19 cellular contexts compared by ENCODE assay signal in the genomic region with DNA sequence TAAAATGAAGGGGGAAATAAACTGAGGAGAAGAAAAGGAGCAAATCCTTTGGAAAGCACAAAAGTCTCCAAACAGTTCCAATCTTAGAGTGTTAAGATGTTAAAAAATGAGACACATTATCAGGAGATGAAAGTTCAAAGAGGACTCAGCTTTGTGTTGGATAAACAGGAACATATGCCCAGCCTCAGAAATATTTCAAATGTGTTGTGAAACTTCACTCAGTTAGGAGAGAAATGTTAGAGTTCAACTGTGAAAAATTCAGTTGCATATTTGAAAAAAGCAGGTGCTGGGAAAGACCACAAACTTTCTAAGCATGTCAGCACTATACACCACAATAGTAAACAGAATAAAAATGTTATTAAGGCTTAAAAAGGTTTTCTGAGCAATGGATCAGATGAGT.
DNase-seq lines count a peak whose midpoint lies in the region; ATAC-seq and TF ChIP-seq lines count a peak whose summit lies in the region.
"Had no signal": no experiment of that assay in that cellular context is flagged by ENCODE, and none has a peak within 500 bp of the region (broad histone marks: within the 10 kb centered on the region; RNA-seq: fewer than 3 reads in every experiment).

No MANE protein-coding gene starts in this region.

- no peaks in the 10 kb centered on the region for H3K9me3 ChIP-seq in adipocyte (ENCODE audit: control insufficient read depth, low read length)
- H3K9me3 ChIP-seq: BLaER1, SJSA1 had no signal

- H3K36me3 ChIP-seq in adipocyte (ENCODE audit: control insufficient read depth, insufficient read depth, low read length, severe bottlenecking): no peaks in the 10 kb centered on the region
- H3K36me3 ChIP-seq: BLaER1, SJSA1 had no signal

- H3K9ac ChIP-seq in adipocyte (ENCODE audit: low read length): no peak overlapping the region
- H3K9ac ChIP-seq: BLaER1 had no signal

- intact Hi-C loops in sciatic nerve (cut with DNase I): no loop called here

- peaks cover 7% of the 10 kb centered on the region for H3K4me1 ChIP-seq in adipocyte (ENCODE audit: control insufficient read depth, insufficient read depth, low read length)
- H3K4me1 ChIP-seq: BLaER1, SJSA1 had no signal

- H3K4me3 ChIP-seq in adipocyte (ENCODE audit: low read length): no peak overlapping the region
- H3K4me3 ChIP-seq: BLaER1, SJSA1 had no signal

- POLR2A ChIA-PET in HEK293T (lab: Yijun Ruan, JAX): no interaction called here

- ATAC-seq in sciatic nerve (peak; percentile 42), GM21390 (IDR thresholded peaks at IDR 0.05; ENCODE audit: unreplicated experiment) (no peak), HG02763 (IDR thresholded peaks at IDR 0.05; ENCODE audit: unreplicated experiment) (no peak)
- ATAC-seq: CD8-positive, alpha-beta T cell had no signal

- DNase-seq in GM04503 (ENCODE audit: low read depth): peak; percentile 26
- DNase-seq in adipocyte (ENCODE audit: low read depth): peak; percentile 68
- DNase-seq in fibroblast of gingiva (ENCODE audit: low read depth): peak; percentile 61
- no peak for DNase-seq in sciatic nerve (ENCODE audit: low spot score)
- DNase-seq in HEK293T (ENCODE audit: extremely low spot score): no peak
- DNase-seq in superior temporal gyrus (ENCODE audit: extremely low spot score): no peak
- DNase-seq: ACHN; CD8-positive, alpha-beta T cell; DMS79; H7; Karpas-422; NCI-H1105; NCI-H1694; NCI-H510A treated with DMSO at 0.1 percent for 48 hours; NCI-H82 had no signal

- no peaks in the 10 kb centered on the region for H3K27me3 ChIP-seq in adipocyte (replicated peaks; ENCODE audit: control insufficient read depth, insufficient read depth, low read length)
- H3K27me3 ChIP-seq: BLaER1, SJSA1 had no signal

- CTCF ChIA-PET in HEK293T (lab: Yijun Ruan, JAX): no interaction called here

TF ChIP-seq in HEK293T, 16 proteins besides CTCF, POLR2A, EP300 and RAD21:
- no peak for TF ChIP-seq ZNF384 (IDR thresholded peaks at IDR 0.05)

Comparison
In these comparisons a context has a peak if more than half of its experiments do, and no peak if none do; other contexts are left out.
1. DNase-seq: peak in GM04503 (single experiment), adipocyte (single experiment) and fibroblast of gingiva (single experiment); none in sciatic nerve (single experiment), HEK293T (single experiment) and superior temporal gyrus (single experiment).